Comparison of ENCODE assay signal across 2 cellular contexts in genomic region chr6:37313698-37314097, GRCh38.
A peak's percentile ranks its signal among the peaks of the same experiment; 100 is the strongest.
TF ChIP-seq lines count a peak whose summit lies in the region.

No MANE protein-coding gene starts in this region.

TF ChIP-seq in IMR-90, 13 proteins besides CTCF, POLR2A, EP300 and RAD21:
- TF ChIP-seq CEBPB (IDR thresholded peaks at IDR 0.05; ENCODE audit: low read depth, low read length): no peak
- no peak for TF ChIP-seq RFX5 (IDR thresholded peaks at IDR 0.05; ENCODE audit: low read depth, low read length)
- no peak for TF ChIP-seq BHLHE40 (IDR thresholded peaks at IDR 0.05; ENCODE audit: low read depth, low read length)
- TF ChIP-seq SMC3 (IDR thresholded peaks at IDR 0.05; ENCODE audit: low read depth, low read length): no peak
- no peak for TF ChIP-seq MXI1 (IDR thresholded peaks at IDR 0.05; ENCODE audit: borderline replicate concordance, low read depth, low read length)
- TF ChIP-seq CHD1 (IDR thresholded peaks at IDR 0.05; ENCODE audit: low read depth, low read length): no peak
- TF ChIP-seq ELK1 (IDR thresholded peaks at IDR 0.05; ENCODE audit: borderline replicate concordance, low read depth, low read length): no peak
- TF ChIP-seq, protein P1, sequence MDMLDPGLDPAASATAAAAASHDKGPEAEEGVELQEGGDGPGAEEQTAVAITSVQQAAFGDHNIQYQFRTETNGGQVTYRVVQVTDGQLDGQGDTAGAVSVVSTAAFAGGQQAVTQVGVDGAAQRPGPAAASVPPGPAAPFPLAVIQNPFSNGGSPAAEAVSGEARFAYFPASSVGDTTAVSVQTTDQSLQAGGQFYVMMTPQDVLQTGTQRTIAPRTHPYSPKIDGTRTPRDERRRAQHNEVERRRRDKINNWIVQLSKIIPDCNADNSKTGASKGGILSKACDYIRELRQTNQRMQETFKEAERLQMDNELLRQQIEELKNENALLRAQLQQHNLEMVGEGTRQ (IDR thresholded peaks at IDR 0.05; ENCODE audit: low read depth, low read length): no peak
- TF ChIP-seq MAZ (IDR thresholded peaks at IDR 0.05; ENCODE audit: borderline replicate concordance, low read depth, low read length): no peak
- TF ChIP-seq NFE2L2 (IDR thresholded peaks at IDR 0.05; ENCODE audit: low read depth, low read length): no peak
- TF ChIP-seq MAFK (IDR thresholded peaks at IDR 0.05; ENCODE audit: low read depth, low read length): no peak
- no peak for TF ChIP-seq FOS (IDR thresholded peaks at IDR 0.05; ENCODE audit: low read depth, low read length)
- no peak for TF ChIP-seq RCOR1 (IDR thresholded peaks at IDR 0.05; ENCODE audit: insufficient replicate concordance, low read length)

TF ChIP-seq in K562, 482 proteins besides CTCF, POLR2A, EP300 and RAD21:
- TF ChIP-seq NCOA6 (IDR thresholded peaks at IDR 0.05): no peak
- no peak for TF ChIP-seq ZNF77 (CRISPR knock-in tag; IDR thresholded peaks at IDR 0.05)
- TF ChIP-seq, protein P2, sequence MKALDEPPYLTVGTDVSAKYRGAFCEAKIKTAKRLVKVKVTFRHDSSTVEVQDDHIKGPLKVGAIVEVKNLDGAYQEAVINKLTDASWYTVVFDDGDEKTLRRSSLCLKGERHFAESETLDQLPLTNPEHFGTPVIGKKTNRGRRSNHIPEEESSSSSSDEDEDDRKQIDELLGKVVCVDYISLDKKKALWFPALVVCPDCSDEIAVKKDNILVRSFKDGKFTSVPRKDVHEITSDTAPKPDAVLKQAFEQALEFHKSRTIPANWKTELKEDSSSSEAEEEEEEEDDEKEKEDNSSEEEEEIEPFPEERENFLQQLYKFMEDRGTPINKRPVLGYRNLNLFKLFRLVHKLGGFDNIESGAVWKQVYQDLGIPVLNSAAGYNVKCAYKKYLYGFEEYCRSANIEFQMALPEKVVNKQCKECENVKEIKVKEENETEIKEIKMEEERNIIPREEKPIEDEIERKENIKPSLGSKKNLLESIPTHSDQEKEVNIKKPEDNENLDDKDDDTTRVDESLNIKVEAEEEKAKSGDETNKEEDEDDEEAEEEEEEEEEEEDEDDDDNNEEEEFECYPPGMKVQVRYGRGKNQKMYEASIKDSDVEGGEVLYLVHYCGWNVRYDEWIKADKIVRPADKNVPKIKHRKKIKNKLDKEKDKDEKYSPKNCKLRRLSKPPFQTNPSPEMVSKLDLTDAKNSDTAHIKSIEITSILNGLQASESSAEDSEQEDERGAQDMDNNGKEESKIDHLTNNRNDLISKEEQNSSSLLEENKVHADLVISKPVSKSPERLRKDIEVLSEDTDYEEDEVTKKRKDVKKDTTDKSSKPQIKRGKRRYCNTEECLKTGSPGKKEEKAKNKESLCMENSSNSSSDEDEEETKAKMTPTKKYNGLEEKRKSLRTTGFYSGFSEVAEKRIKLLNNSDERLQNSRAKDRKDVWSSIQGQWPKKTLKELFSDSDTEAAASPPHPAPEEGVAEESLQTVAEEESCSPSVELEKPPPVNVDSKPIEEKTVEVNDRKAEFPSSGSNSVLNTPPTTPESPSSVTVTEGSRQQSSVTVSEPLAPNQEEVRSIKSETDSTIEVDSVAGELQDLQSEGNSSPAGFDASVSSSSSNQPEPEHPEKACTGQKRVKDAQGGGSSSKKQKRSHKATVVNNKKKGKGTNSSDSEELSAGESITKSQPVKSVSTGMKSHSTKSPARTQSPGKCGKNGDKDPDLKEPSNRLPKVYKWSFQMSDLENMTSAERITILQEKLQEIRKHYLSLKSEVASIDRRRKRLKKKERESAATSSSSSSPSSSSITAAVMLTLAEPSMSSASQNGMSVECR (CRISPR knock-in tag; IDR thresholded peaks at IDR 0.05): peak; percentile 51
- no peak for TF ChIP-seq SMAD4 (CRISPR knock-in tag; conservative IDR thresholded peaks at IDR 0.05)
- no peak for TF ChIP-seq HNRNPLL (IDR thresholded peaks at IDR 0.05; ENCODE audit: low read depth, low read length, poor library complexity, severe bottlenecking)
- TF ChIP-seq MEF2D (tag; conservative IDR thresholded peaks at IDR 0.05; ENCODE audit: low read depth): no peak
- no peak for TF ChIP-seq ARHGAP35 (IDR thresholded peaks at IDR 0.05; ENCODE audit: partially characterized antibody)
- no peak for TF ChIP-seq ZNF253 (CRISPR knock-in tag; conservative IDR thresholded peaks at IDR 0.05)
- TF ChIP-seq, protein P3, sequence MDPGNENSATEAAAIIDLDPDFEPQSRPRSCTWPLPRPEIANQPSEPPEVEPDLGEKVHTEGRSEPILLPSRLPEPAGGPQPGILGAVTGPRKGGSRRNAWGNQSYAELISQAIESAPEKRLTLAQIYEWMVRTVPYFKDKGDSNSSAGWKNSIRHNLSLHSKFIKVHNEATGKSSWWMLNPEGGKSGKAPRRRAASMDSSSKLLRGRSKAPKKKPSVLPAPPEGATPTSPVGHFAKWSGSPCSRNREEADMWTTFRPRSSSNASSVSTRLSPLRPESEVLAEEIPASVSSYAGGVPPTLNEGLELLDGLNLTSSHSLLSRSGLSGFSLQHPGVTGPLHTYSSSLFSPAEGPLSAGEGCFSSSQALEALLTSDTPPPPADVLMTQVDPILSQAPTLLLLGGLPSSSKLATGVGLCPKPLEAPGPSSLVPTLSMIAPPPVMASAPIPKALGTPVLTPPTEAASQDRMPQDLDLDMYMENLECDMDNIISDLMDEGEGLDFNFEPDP (CRISPR knock-in tag; IDR thresholded peaks at IDR 0.05): no peak
- TF ChIP-seq MAX (CRISPR knock-in tag; IDR thresholded peaks at IDR 0.05): 0 out of 2 replicates have a peak, but pooled peaks have one; percentile 10
- TF ChIP-seq ZKSCAN1 (IDR thresholded peaks at IDR 0.05; ENCODE audit: low read depth, low read length): no peak
- TF ChIP-seq ZNF408 (CRISPR knock-in tag; IDR thresholded peaks at IDR 0.05; ENCODE audit: low read depth): no peak
- TF ChIP-seq EP400 (IDR thresholded peaks at IDR 0.05): no peak
- no peak for TF ChIP-seq MEF2A (IDR thresholded peaks at IDR 0.05; ENCODE audit: control insufficient read depth, low read depth, low read length)
- TF ChIP-seq ZNF3 (CRISPR knock-in tag; IDR thresholded peaks at IDR 0.05): no peak
- no peak for TF ChIP-seq PHF20 (IDR thresholded peaks at IDR 0.05; ENCODE audit: partially characterized antibody)
- TF ChIP-seq RREB1 (CRISPR knock-in tag; IDR thresholded peaks at IDR 0.05): no peak
- TF ChIP-seq CBX5 (IDR thresholded peaks at IDR 0.05; ENCODE audit: borderline replicate concordance, low read depth): no peak
- no peak for TF ChIP-seq TAF7 (tag; IDR thresholded peaks at IDR 0.05)
- no peak for TF ChIP-seq GTF2A2 (tag; IDR thresholded peaks at IDR 0.05)
- TF ChIP-seq TEAD1 (CRISPR knock-in tag; IDR thresholded peaks at IDR 0.05): 0 out of 4 replicates have a peak, but pooled peaks of 1 of the 2 experiments have one; percentile 41
- 0 out of 2 replicates have a peak, but pooled peaks have one; percentile 41 for TF ChIP-seq ZNF143 (CRISPR knock-in tag; IDR thresholded peaks at IDR 0.05)
- 0 out of 2 replicates have a peak, but pooled peaks have one; percentile 54 for TF ChIP-seq FOXP1 (CRISPR knock-in tag; IDR thresholded peaks at IDR 0.05)
- TF ChIP-seq CLOCK (CRISPR knock-in tag; IDR thresholded peaks at IDR 0.05; ENCODE audit: borderline replicate concordance): no peak
- TF ChIP-seq ADNP (tag; IDR thresholded peaks at IDR 0.05): no peak
- 0 out of 2 replicates have a peak, but pooled peaks have one; percentile 4 for TF ChIP-seq CEBPG (CRISPR knock-in tag; IDR thresholded peaks at IDR 0.05)
- TF ChIP-seq CEBPG (tag; conservative IDR thresholded peaks at IDR 0.05 in 1 of 2, IDR thresholded peaks at IDR 0.05 in 1 of 2): no peak
- no peak for TF ChIP-seq ZNF583 (CRISPR knock-in tag; IDR thresholded peaks at IDR 0.05)
- TF ChIP-seq TGIF2 (CRISPR knock-in tag; IDR thresholded peaks at IDR 0.05): no peak
